ENCODE assay signal across 21 cellular contexts in the genomic region with DNA sequence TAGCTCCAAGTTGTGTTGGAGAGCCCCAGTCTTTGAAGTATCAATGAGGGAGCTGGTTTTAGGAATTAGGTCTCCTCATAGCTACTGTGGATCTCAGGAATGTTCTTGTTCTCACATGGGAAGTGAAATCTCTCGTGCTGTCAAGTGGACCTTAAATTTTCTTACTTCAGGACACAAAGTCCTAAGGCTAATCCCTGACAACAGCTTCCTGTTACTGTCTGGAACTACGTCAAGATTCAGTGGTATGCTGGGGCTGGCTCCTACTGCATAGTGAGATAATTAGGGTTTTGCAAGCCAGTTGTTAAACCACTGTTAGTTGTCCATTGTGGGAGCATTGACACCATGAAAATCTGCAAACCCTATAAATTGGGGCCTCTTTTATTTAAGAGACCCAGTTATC. TPM values are rescaled to one million over a fixed set of nuclear protein-coding genes. Genes with fewer than 3 reads are reported as not detected.
A peak's percentile ranks its signal among the peaks of the same experiment; 100 is the strongest.
DNase-seq lines count a peak whose midpoint lies in the region; ATAC-seq and TF ChIP-seq lines count a peak whose summit lies in the region.
"Had no signal": no experiment of that assay in that cellular context is flagged by ENCODE, and none has a peak within 500 bp of the region (broad histone marks: within the 10 kb centered on the region; RNA-seq: fewer than 3 reads in every experiment).

No MANE protein-coding gene starts in this region.

- H3K27me3 ChIP-seq in right atrium auricular region = no peaks in the 10 kb centered on the region
- H3K27me3 ChIP-seq in lower lobe of right lung (ENCODE audit: low read depth) = no peaks in the 10 kb centered on the region
- H3K27me3 ChIP-seq in upper lobe of left lung = no peaks in the 10 kb centered on the region
- no peaks in the 10 kb centered on the region; the same call in 1 of the 2 replicates for H3K27me3 ChIP-seq in Caco-2 (replicated peaks; ENCODE audit: control insufficient read depth, insufficient read depth, low read length)
- peaks cover 13% of the 10 kb centered on the region for H3K27me3 ChIP-seq in foreskin keratinocyte

- H3K4me1 ChIP-seq in right atrium auricular region (peaks cover 0 to 7% of the 10 kb centered on the region in 2 donors), lower lobe of right lung (no peaks in the 10 kb centered on the region), upper lobe of left lung (peaks cover 0 to 5% (median 0%) of the 10 kb centered on the region in 4 donors), Caco-2 (no peaks in the 10 kb centered on the region), foreskin keratinocyte (no peaks in the 10 kb centered on the region)

- ATAC-seq in Right ventricle myocardium inferior (peak; percentile 60), lower lobe of right lung (peak; percentile 68 to 72), upper lobe of left lung (ENCODE audit: low FRiP score in 2 of 2) (peak; percentile 9 to 38), foreskin keratinocyte (no peak)
- ATAC-seq: activated T-cell treated with anti-CD3 and anti-CD28 coated beads, Interleukin-2, amount 50 U/mL, for 4 hours had no signal

- no peak for TF ChIP-seq CTCF in right atrium auricular region (IDR thresholded peaks at IDR 0.05)
- no peak for TF ChIP-seq CTCF in lower lobe of right lung (IDR thresholded peaks at IDR 0.05)
- no peak for TF ChIP-seq CTCF in upper lobe of left lung (IDR thresholded peaks at IDR 0.05)
- TF ChIP-seq CTCF in Calu3 (IDR thresholded peaks at IDR 0.05; ENCODE audit: unreplicated experiment) = no peak
- no peak for TF ChIP-seq CTCF in Caco-2 (IDR thresholded peaks at IDR 0.05; ENCODE audit: insufficient read depth in 1 of 2, low read depth in 1 of 2, low read length in 1 of 2, severe bottlenecking in 1 of 2, unreplicated experiment in 1 of 2)
- no peak for TF ChIP-seq CTCF in foreskin keratinocyte (conservative IDR thresholded peaks at IDR 0.05)

- H3K27ac ChIP-seq in right atrium auricular region (peak overlapping the region in 1 of 2 donors; percentile 22), lower lobe of right lung (no peak overlapping the region), upper lobe of left lung (no peak overlapping the region), foreskin keratinocyte (no peak overlapping the region)
- H3K27ac ChIP-seq: PC-9 had no signal

- H3K4me3 ChIP-seq in right atrium auricular region = no peak overlapping the region
- no peak overlapping the region for H3K4me3 ChIP-seq in lower lobe of right lung
- no peak overlapping the region for H3K4me3 ChIP-seq in upper lobe of left lung
- H3K4me3 ChIP-seq in Caco-2 (ENCODE audit: low read depth, low read length) = no peak overlapping the region
- H3K4me3 ChIP-seq: PC-9, smooth muscle cell had no signal

- 30 to 32% methylated on average over 2 of the region's 2 CpGs for WGBS in upper lobe of left lung, 2 donors

- no peaks in the 10 kb centered on the region for H3K4me1 Mint-ChIP-seq in Calu3 (ENCODE audit: low read depth, unreplicated experiment)
- no peaks in the 10 kb centered on the region for H3K4me1 Mint-ChIP-seq in Caco-2 (ENCODE audit: low read depth, unreplicated experiment)
- H3K4me1 Mint-ChIP-seq: activated naive CD4-positive, alpha-beta T cell treated with anti-CD3 and anti-CD28 coated beads, Interleukin-2, amount 50 U/mL, for 24 hours; CD4-positive, CD25-positive, alpha-beta regulatory T cell; central memory CD8-positive, alpha-beta T cell; endodermal cell; IgD-negative memory B cell had no signal

- intact Hi-C loops in Right ventricle myocardium inferior (cut with DNase I) = no loop called here
- intact Hi-C loops in lower lobe of right lung (cut with DNase I) = no loop called here
- intact Hi-C loops in Calu3 (cut with micrococcal nuclease; ENCODE audit: unreplicated experiment) = no loop called here
- intact Hi-C loops in Caco-2 (cut with micrococcal nuclease; ENCODE audit: unreplicated experiment) = no loop called here

- H3K4me3 Mint-ChIP-seq in Calu3 (ENCODE audit: low read depth, unreplicated experiment) (no peak overlapping the region), Caco-2 (ENCODE audit: unreplicated experiment) (no peak overlapping the region)
- H3K4me3 Mint-ChIP-seq: activated naive CD4-positive, alpha-beta T cell treated with anti-CD3 and anti-CD28 coated beads, Interleukin-2, amount 50 U/mL, for 24 hours; activated T-cell treated with anti-CD3 and anti-CD28 coated beads, Interleukin-2, amount 50 U/mL, for 4 hours; CD4-positive, CD25-positive, alpha-beta regulatory T cell; central memory CD8-positive, alpha-beta T cell; endodermal cell had no signal

- H3K36me3 ChIP-seq in right atrium auricular region = no peaks in the 10 kb centered on the region
- no peaks in the 10 kb centered on the region for H3K36me3 ChIP-seq in lower lobe of right lung
- H3K36me3 ChIP-seq in upper lobe of left lung = no peaks in the 10 kb centered on the region
- H3K36me3 ChIP-seq in Caco-2 (ENCODE audit: control insufficient read depth, insufficient read depth, low read length) = no peaks in the 10 kb centered on the region

- no peak for TF ChIP-seq POLR2A in upper lobe of left lung (IDR thresholded peaks at IDR 0.05)

- no peak for DNase-seq in Right ventricle myocardium inferior (ENCODE audit: missing footprints)
- no peak for DNase-seq in right atrium auricular region (ENCODE audit: low spot score)
- peak; percentile 65 for DNase-seq in fibroblast of gingiva (ENCODE audit: low read depth)
- no peak for DNase-seq in lower lobe of right lung
- DNase-seq in upper lobe of left lung = no peak
- DNase-seq in Calu3 = no peak
- DNase-seq in Caco-2 = no peak
- no peak for DNase-seq in foreskin keratinocyte
- DNase-seq: 8988T; activated CD4-positive, alpha-beta T cell treated with anti-CD3 and anti-CD28 coated beads, Interleukin-2, amount 50 U/mL, for 4 hours; activated T-cell treated with anti-CD3 and anti-CD28 coated beads, Interleukin-2, amount 50 U/mL, for 4 hours; CD4-positive, CD25-positive, alpha-beta regulatory T cell; DND-41; endodermal cell; NCI-H1048; NCI-H748 treated with DMSO at 0.1 percent for 48 hours; PC-9 had no signal

- peak in 2 of 4 donors; percentile 22 to 43 for TF ChIP-seq EP300 in upper lobe of left lung (IDR thresholded peaks at IDR 0.05)

- H3K27me3 Mint-ChIP-seq in Calu3 (ENCODE audit: unreplicated experiment) (peaks cover 49% of the 10 kb centered on the region), Caco-2 (ENCODE audit: insufficient read depth, unreplicated experiment) (peaks cover 7% of the 10 kb centered on the region)
- H3K27me3 Mint-ChIP-seq: activated naive CD4-positive, alpha-beta T cell treated with anti-CD3 and anti-CD28 coated beads, Interleukin-2, amount 50 U/mL, for 24 hours had no signal

- H3K27ac Mint-ChIP-seq in Calu3 (ENCODE audit: unreplicated experiment) = no peak overlapping the region
- no peak overlapping the region for H3K27ac Mint-ChIP-seq in Caco-2 (ENCODE audit: unreplicated experiment)
- H3K27ac Mint-ChIP-seq: activated naive CD4-positive, alpha-beta T cell treated with anti-CD3 and anti-CD28 coated beads, Interleukin-2, amount 50 U/mL, for 24 hours; CD4-positive, CD25-positive, alpha-beta regulatory T cell; IgD-negative memory B cell had no signal

- CTCF ChIA-PET in Calu3 (lab: Charles Lee) (no interaction called here), Caco-2 (lab: Charles Lee) (interaction anchor here (1.2 kb wide), 1 partner anchor 12 kb away, joined by 5 read pairs; no protein-coding TSS in a partner anchor)

- no TSS peak for BruUV-seq in Calu3 (replicated peaks; lab: Mats Ljungman, UMichigan)
- no TSS peak for BruUV-seq in Caco-2 (replicated peaks; lab: Mats Ljungman, UMichigan)

- peaks cover 2% of the 10 kb centered on the region for H3K9me3 Mint-ChIP-seq in Calu3 (ENCODE audit: low read depth, unreplicated experiment)
- H3K9me3 Mint-ChIP-seq in Caco-2 (ENCODE audit: unreplicated experiment) = no peaks in the 10 kb centered on the region
- H3K9me3 Mint-ChIP-seq: activated naive CD4-positive, alpha-beta T cell treated with anti-CD3 and anti-CD28 coated beads, Interleukin-2, amount 50 U/mL, for 24 hours; central memory CD8-positive, alpha-beta T cell had no signal

- no peaks in the 10 kb centered on the region for H3K36me3 Mint-ChIP-seq in Calu3 (ENCODE audit: insufficient read depth, unreplicated experiment)
- H3K36me3 Mint-ChIP-seq in Caco-2 (ENCODE audit: insufficient read depth, unreplicated experiment) = no peaks in the 10 kb centered on the region
- H3K36me3 Mint-ChIP-seq: CD4-positive, CD25-positive, alpha-beta regulatory T cell; IgD-negative memory B cell had no signal

- H3K9me3 ChIP-seq in right atrium auricular region (no peaks in the 10 kb centered on the region), lower lobe of right lung (no peaks in the 10 kb centered on the region), upper lobe of left lung (no peaks in the 10 kb centered on the region), Caco-2 (no peaks in the 10 kb centered on the region)

- POLR2A ChIA-PET in Caco-2 (lab: Charles Lee) = no interaction called here

RNA-seq across cellular contexts. Expression of a gene that starts 22.8 kb away (rescaled TPM):
- total RNA-seq in Right ventricle myocardium inferior = 7.4 TPM
- total RNA-seq in right atrium auricular region = 1 to 10 TPM; 2.3 to 2.4 TPM
- 0.53 TPM for total RNA-seq in lower lobe of right lung
- total RNA-seq in upper lobe of left lung = 1 to 10 TPM in 5 of 6 donors, under 1 TPM in 1; 0.49 to 3.5 (median 1.7) TPM
- total RNA-seq in Calu3 (2022) = 5.3 and 5.9 TPM in 2 replicates
- total RNA-seq in Caco-2 (2022) = 1.00 and 2.2 TPM in 2 replicates
- 0.11 and 0.14 TPM in 2 replicates for total RNA-seq in foreskin keratinocyte
- 0.47 and 0.63 TPM in 2 replicates for polyA plus RNA-seq in foreskin keratinocyte
- total RNA-seq: smooth muscle cell had no signal

RNA-seq across cellular contexts. Expression of a gene that starts 37.6 kb away (rescaled TPM):
- not detected for total RNA-seq in Right ventricle myocardium inferior
- under 1 TPM in 1 of 2 donors, not detected in 1; 0.20 TPM for total RNA-seq in right atrium auricular region
- total RNA-seq in lower lobe of right lung = 1.2 TPM
- total RNA-seq in upper lobe of left lung = 1 to 10 TPM in 4 of 6 donors, under 1 TPM in 2; 0.31 to 7.2 (median 1.9) TPM
- total RNA-seq in Calu3 (2022) = not detected in 2 replicates
- 0.16 TPM in 1 of 2 replicates, not detected in the other for total RNA-seq in Caco-2 (2022)
- total RNA-seq in foreskin keratinocyte = not detected in 2 replicates
- polyA plus RNA-seq in foreskin keratinocyte = not detected in 2 replicates
- total RNA-seq: activated T-cell treated with anti-CD3 and anti-CD28 coated beads, Interleukin-2, amount 50 U/mL, for 4 hours; CD4-positive, CD25-positive, alpha-beta regulatory T cell; smooth muscle cell had no signal
- polyA plus RNA-seq: CD4-positive, CD25-positive, alpha-beta regulatory T cell; IgD-negative memory B cell had no signal

RNA-seq across cellular contexts. Expression of a gene that starts 37.7 kb away (rescaled TPM):
- total RNA-seq in Right ventricle myocardium inferior = 13.7 TPM
- total RNA-seq in right atrium auricular region = 10 to 100 TPM; 11.6 to 14.8 TPM
- total RNA-seq in lower lobe of right lung = 10.1 TPM
- 10 to 100 TPM in 1 of 6 donors, 1 to 10 TPM in 5; 4.4 to 18.7 (median 6.7) TPM for total RNA-seq in upper lobe of left lung
- 6.7 and 8.0 TPM in 2 replicates for total RNA-seq in Calu3 (2022)
- total RNA-seq in Caco-2 (2022) = 3.7 and 4.1 TPM in 2 replicates
- total RNA-seq in foreskin keratinocyte = 4.2 and 5.5 TPM in 2 replicates
- 3.9 and 4.2 TPM in 2 replicates for polyA plus RNA-seq in foreskin keratinocyte

RNA-seq across cellular contexts. Expression of a gene that starts 47.9 kb away (rescaled TPM):
- total RNA-seq in Right ventricle myocardium inferior = 0.51 TPM
- total RNA-seq in right atrium auricular region = not detected
- total RNA-seq in lower lobe of right lung = not detected
- total RNA-seq in upper lobe of left lung = under 1 TPM in 1 of 6 donors, not detected in 5; 0.26 TPM
- not detected in 2 replicates for total RNA-seq in Calu3 (2022)
- 0.32 and 0.70 TPM in 2 replicates for total RNA-seq in Caco-2 (2022)
- total RNA-seq in foreskin keratinocyte = 0.88 and 1.3 TPM in 2 replicates
- polyA plus RNA-seq in foreskin keratinocyte = 1.2 TPM in 2 replicates
- total RNA-seq: activated T-cell treated with anti-CD3 and anti-CD28 coated beads, Interleukin-2, amount 50 U/mL, for 4 hours; CD4-positive, CD25-positive, alpha-beta regulatory T cell; smooth muscle cell had no signal
- polyA plus RNA-seq: CD4-positive, CD25-positive, alpha-beta regulatory T cell; IgD-negative memory B cell had no signal

RNA-seq across cellular contexts. Expression of a gene that starts 49.1 kb away (rescaled TPM):
- total RNA-seq in Right ventricle myocardium inferior (17.6 TPM), right atrium auricular region (10 to 100 TPM in 1 of 2 donors, 1 to 10 TPM in 1; 3.6 to 22.6 TPM), lower lobe of right lung (1.3 TPM), upper lobe of left lung (1 to 10 TPM in 3 of 6 donors, under 1 TPM in 2, not detected in 1; 0.29 to 3.8 (median 1.1) TPM), Calu3 (2022) (0.35 and 0.37 TPM in 2 replicates), Caco-2 (2022) (not detected in 2 replicates), foreskin keratinocyte (0.14 and 0.17 TPM in 2 replicates)
- 0.07 and 0.12 TPM in 2 replicates for polyA plus RNA-seq in foreskin keratinocyte
- total RNA-seq: CD4-positive, CD25-positive, alpha-beta regulatory T cell had no signal
- polyA plus RNA-seq: CD4-positive, CD25-positive, alpha-beta regulatory T cell; IgD-negative memory B cell had no signal
